ENCODE assay signal across 11 cellular contexts in the genomic region with DNA sequence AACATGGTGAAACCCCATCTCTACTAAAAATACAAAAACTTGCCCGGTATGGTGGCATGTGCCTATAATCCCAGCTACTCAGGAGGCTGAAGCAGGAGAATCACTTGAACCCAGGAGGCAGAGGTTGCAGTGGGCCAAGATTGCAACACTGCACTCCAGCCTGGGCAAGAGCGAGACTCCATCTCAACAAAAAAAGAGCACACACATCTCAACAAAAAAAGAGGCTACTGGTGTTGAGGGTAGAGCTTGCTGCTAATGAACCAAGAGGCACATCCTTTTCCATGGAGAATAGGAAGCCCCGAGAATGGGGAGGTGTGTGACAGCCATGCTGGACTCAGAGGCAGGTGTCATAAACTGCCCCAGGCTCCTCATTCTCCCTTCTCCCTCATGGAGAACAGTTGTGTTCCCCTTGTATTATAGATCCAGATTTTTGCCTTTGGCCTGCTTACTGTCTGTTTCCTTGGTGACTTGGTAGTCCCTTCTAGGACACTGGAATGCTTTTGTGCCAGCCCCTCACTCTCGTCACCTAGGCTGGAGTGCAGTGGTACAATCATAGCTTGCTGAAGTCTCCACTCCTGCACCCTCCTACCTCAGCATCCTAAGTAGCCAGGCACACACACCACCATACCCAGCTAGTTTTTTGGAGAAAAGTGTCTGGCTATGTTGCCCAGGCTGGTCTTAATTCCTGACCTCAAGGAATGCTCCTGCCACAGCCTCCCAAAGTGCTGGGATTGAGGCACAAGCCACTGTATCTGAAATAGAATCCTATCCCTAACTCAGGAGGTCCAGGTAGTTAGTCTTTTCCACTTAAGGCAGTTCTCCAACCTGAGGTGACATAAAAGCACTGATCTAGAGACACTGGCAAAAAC. TPM values are rescaled to one million over a fixed set of nuclear protein-coding genes. Genes with fewer than 3 reads are reported as not detected.
DNase-seq lines count a peak whose midpoint lies in the region; ATAC-seq, FAIRE-seq and TF ChIP-seq lines count a peak whose summit lies in the region.
"Had no signal": no experiment of that assay in that cellular context is flagged by ENCODE, and none has a peak within 500 bp of the region (broad histone marks: within the 10 kb centered on the region; RNA-seq: fewer than 3 reads in every experiment).

No MANE protein-coding gene starts in this region.

- peaks cover 3% of the 10 kb centered on the region for H3K27me3 Mint-ChIP-seq in Caco-2 (ENCODE audit: insufficient read depth, unreplicated experiment)
- H3K27me3 Mint-ChIP-seq in immature natural killer cell (ENCODE audit: low read depth in 3 of 3): peaks cover 9 to 14% (median 9%) of the 10 kb centered on the region in 3 donors

- peaks cover 10% of the 10 kb centered on the region for H3K36me3 ChIP-seq in Caco-2 (ENCODE audit: control insufficient read depth, insufficient read depth, low read length)
- peaks cover 82% of the 10 kb centered on the region for H3K36me3 ChIP-seq in suprapubic skin
- peaks cover 0 to 91% (median 71%) of the 10 kb centered on the region in 9 donors for H3K36me3 ChIP-seq in heart right ventricle

- H3K4me1 Mint-ChIP-seq in Caco-2 (ENCODE audit: low read depth, unreplicated experiment): peaks cover 12% of the 10 kb centered on the region
- peaks cover 30 to 44% of the 10 kb centered on the region in 2 donors for H3K4me1 Mint-ChIP-seq in immature natural killer cell

- intact Hi-C loops in Caco-2 (cut with micrococcal nuclease; ENCODE audit: unreplicated experiment): no loop called here
- intact Hi-C loops in heart right ventricle (cut with DNase I): no loop called here

- H3K27ac Mint-ChIP-seq in Caco-2 (ENCODE audit: unreplicated experiment): peak overlapping the region; percentile 98
- H3K27ac Mint-ChIP-seq in immature natural killer cell: peak overlapping the region in 5 of 6 donors; percentile 45 to 94 (median 59)

- TF ChIP-seq POLR2A in GM19193 (IDR thresholded peaks at IDR 0.05; ENCODE audit: extremely low read depth, insufficient read depth, insufficient read length): peak; percentile 60
- TF ChIP-seq POLR2A in suprapubic skin (IDR thresholded peaks at IDR 0.05): no peak

- H3K27ac ChIP-seq in suprapubic skin (no peak overlapping the region), heart right ventricle (no peak overlapping the region)
- H3K27ac ChIP-seq: SJSA1 had no signal

- no peak overlapping the region for H3K4me3 Mint-ChIP-seq in Caco-2 (ENCODE audit: unreplicated experiment)
- no peak overlapping the region for H3K4me3 Mint-ChIP-seq in immature natural killer cell

- H3K36me3 Mint-ChIP-seq in Caco-2 (ENCODE audit: insufficient read depth, unreplicated experiment) (peaks cover 100% of the 10 kb centered on the region), immature natural killer cell (peaks cover 14 to 50% (median 14%) of the 10 kb centered on the region in 3 donors)

- peak in 1 of 2 experiments; percentile 71 for DNase-seq in Caco-2
- DNase-seq in SW480 (ENCODE audit: low spot score): peak; percentile 32
- DNase-seq in immature natural killer cell: no peak
- no peak for DNase-seq in suprapubic skin (ENCODE audit: low spot score in 2 of 2)
- no peak for DNase-seq in heart right ventricle
- no peak for DNase-seq in germinal center (ENCODE audit: low spot score)
- no peak for DNase-seq in frontal cortex (ENCODE audit: low spot score in 2 of 2)
- DNase-seq: gastrocnemius medialis, nucleus accumbens had no signal

- peaks cover 7% of the 10 kb centered on the region; the same call in 1 of the 2 replicates for H3K9me3 ChIP-seq in Caco-2
- H3K9me3 ChIP-seq in suprapubic skin: no peaks in the 10 kb centered on the region
- H3K9me3 ChIP-seq in heart right ventricle: peaks cover 0 to 3% (median 0%) of the 10 kb centered on the region in 11 donors
- H3K9me3 ChIP-seq: gastrocnemius medialis had no signal

- FAIRE-seq in frontal cortex (lab: Jason Lieb, UNC): no peak

- TF ChIP-seq EP300 in suprapubic skin (IDR thresholded peaks at IDR 0.05): no peak

- H3K9me3 Mint-ChIP-seq in Caco-2 (ENCODE audit: unreplicated experiment) (no peaks in the 10 kb centered on the region), immature natural killer cell (no peaks in the 10 kb centered on the region)

- POLR2A ChIA-PET in Caco-2 (lab: Charles Lee): interaction anchor here (0.6 kb wide), 1 partner anchor 52 kb away, joined by 6 read pairs; no protein-coding TSS in a partner anchor

- no peaks in the 10 kb centered on the region for H3K27me3 ChIP-seq in Caco-2 (replicated peaks; ENCODE audit: control insufficient read depth, insufficient read depth, low read length)
- H3K27me3 ChIP-seq in suprapubic skin: no peaks in the 10 kb centered on the region
- no peaks in the 10 kb centered on the region for H3K27me3 ChIP-seq in heart right ventricle
- H3K27me3 ChIP-seq: gastrocnemius medialis, SJSA1 had no signal

- CTCF ChIA-PET in Caco-2 (lab: Charles Lee): interaction anchor here (1.4 kb wide), 1 partner anchor 22 kb away, joined by 3 read pairs; a partner anchor contains a TSS

- H3K4me1 ChIP-seq in Caco-2: peaks cover 9% of the 10 kb centered on the region; the same call in 1 of the 2 replicates
- H3K4me1 ChIP-seq in suprapubic skin: peaks cover 29% of the 10 kb centered on the region
- H3K4me1 ChIP-seq in heart right ventricle: peaks cover 3 to 29% (median 23%) of the 10 kb centered on the region in 9 donors

- ATAC-seq in heart right ventricle: no peak
- ATAC-seq: gastrocnemius medialis had no signal

- no TSS peak for BruUV-seq in Caco-2 (replicated peaks; lab: Mats Ljungman, UMichigan)

- WGBS in suprapubic skin: 88% methylated on average over 4 of the region's 4 CpGs
- 77 to 82% methylated on average over 4 of the region's 4 CpGs for WGBS in heart right ventricle, 2 donors

- TF ChIP-seq CTCF in Caco-2 (IDR thresholded peaks at IDR 0.05; ENCODE audit: insufficient read depth in 1 of 2, low read depth in 1 of 2, low read length in 1 of 2, severe bottlenecking in 1 of 2, unreplicated experiment in 1 of 2) (no peak), suprapubic skin (IDR thresholded peaks at IDR 0.05) (no peak), heart right ventricle (IDR thresholded peaks at IDR 0.05) (no peak)

- H3K4me3 ChIP-seq in Caco-2 (ENCODE audit: low read depth, low read length) (no peak overlapping the region), suprapubic skin (no peak overlapping the region), heart right ventricle (no peak overlapping the region)
- H3K4me3 ChIP-seq: gastrocnemius medialis, SJSA1 had no signal

RNA-seq across cellular contexts. Expression of a gene that starts 5.1 kb away (rescaled TPM):
- 1,592 and 1,641 TPM in 2 replicates for total RNA-seq in Caco-2 (2022)
- polyA plus RNA-seq in immature natural killer cell: 100 to 1,000 TPM; 517 to 724 (median 686) TPM
- 1,000 to 10,000 TPM; 2,291 to 3,774 (median 2,862) TPM for total RNA-seq in suprapubic skin
- 100 to 1,000 TPM; 409 to 810 (median 499) TPM for total RNA-seq in heart right ventricle
- polyA plus RNA-seq in heart right ventricle: 1,000 to 10,000 TPM; 1,671 to 1,920 TPM
- total RNA-seq in frontal cortex: 717 TPM

RNA-seq across cellular contexts. Expression of a gene that starts 5.2 kb away (rescaled TPM):
- 25.8 and 26.2 TPM in 2 replicates for total RNA-seq in Caco-2 (2022)
- polyA plus RNA-seq in immature natural killer cell: 1 to 10 TPM; 2.7 to 6.4 (median 4.4) TPM
- 10 to 100 TPM; 31.2 to 84.7 (median 37.2) TPM for total RNA-seq in suprapubic skin
- total RNA-seq in heart right ventricle: 10 to 100 TPM; 24.9 to 49.6 (median 29.5) TPM
- 10 to 100 TPM; 21.2 to 59.9 TPM for polyA plus RNA-seq in heart right ventricle
- total RNA-seq in frontal cortex: 23.6 TPM

RNA-seq across cellular contexts. Expression of a gene that starts 21.9 kb away (rescaled TPM):
- total RNA-seq in Caco-2 (2022) (9.2 and 9.3 TPM in 2 replicates), suprapubic skin (10 to 100 TPM in 2 of 4 donors, 1 to 10 TPM in 2; 4.8 to 10.7 (median 8.1) TPM), heart right ventricle (1 to 10 TPM; 4.4 to 8.3 (median 6.4) TPM), frontal cortex (12.2 TPM)
- polyA plus RNA-seq in immature natural killer cell (10 to 100 TPM in 1 of 3 donors, 1 to 10 TPM in 2; 4.0 to 10.9 (median 5.1) TPM), heart right ventricle (1 to 10 TPM; 2.1 to 4.5 TPM)

RNA-seq across cellular contexts. Expression of a gene that starts 49.1 kb away (rescaled TPM):
- total RNA-seq in Caco-2 (2022) (141 and 144 TPM in 2 replicates), suprapubic skin (10 to 100 TPM; 17.2 to 26.0 (median 21.4) TPM), heart right ventricle (10 to 100 TPM; 10.0 to 26.7 (median 13.1) TPM), frontal cortex (9.0 TPM)
- polyA plus RNA-seq in immature natural killer cell (10 to 100 TPM; 11.2 to 14.5 (median 12.7) TPM), heart right ventricle (10 to 100 TPM; 18.9 to 21.7 TPM)
